In the genomic region with DNA sequence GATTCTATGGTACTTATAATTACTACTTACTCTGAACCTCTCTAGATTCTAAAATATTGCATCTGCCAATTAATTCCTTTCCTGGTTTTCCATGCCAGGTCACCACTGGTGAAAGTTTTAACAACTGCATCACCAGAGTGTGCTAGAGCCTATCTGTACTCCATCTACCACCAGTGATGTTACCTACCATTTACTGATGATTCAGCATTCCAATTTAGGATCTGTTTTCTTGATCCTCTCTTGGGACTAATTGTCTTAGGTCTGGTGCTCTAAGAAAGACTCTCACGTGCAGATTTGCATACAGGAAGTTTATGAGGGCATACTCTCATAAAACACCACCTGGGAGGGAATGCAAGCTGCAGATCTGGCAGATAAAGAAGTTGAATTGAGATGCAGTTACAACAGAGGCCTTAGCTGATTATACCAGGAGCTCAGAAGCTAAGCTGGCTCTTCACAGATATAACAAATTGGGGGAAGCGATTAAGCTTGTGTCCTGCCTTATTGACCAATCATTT, we compare ENCODE assay signal across 2 cellular contexts.
TF ChIP-seq lines count a peak whose summit lies in the region.

No MANE protein-coding gene starts in this region.

TF ChIP-seq in A549, 52 proteins besides CTCF, POLR2A, EP300 and RAD21:
- TF ChIP-seq MAFK (IDR thresholded peaks at IDR 0.05; ENCODE audit: partially characterized antibody): peak; percentile 86
- TF ChIP-seq ZSCAN20 (CRISPR knock-in tag; IDR thresholded peaks at IDR 0.05): no peak
- TF ChIP-seq CBX2 (IDR thresholded peaks at IDR 0.05; ENCODE audit: borderline replicate concordance, low read depth): no peak

TF ChIP-seq in GM12878, 131 proteins besides CTCF, POLR2A, EP300 and RAD21:
- TF ChIP-seq BHLHE40 (IDR thresholded peaks at IDR 0.05; ENCODE audit: borderline replicate concordance in 1 of 2, low read depth in 2 of 2, low read length in 1 of 2) (peak; percentile 61 to 69; a peak in 3 of 4 replicates), DPF2 (IDR thresholded peaks at IDR 0.05) (no peak), EED (IDR thresholded peaks at IDR 0.05; ENCODE audit: low read depth) (no peak), RFX5 (IDR thresholded peaks at IDR 0.05; ENCODE audit: low read depth, low read length) (no peak), EZH2 (IDR thresholded peaks at IDR 0.05; ENCODE audit: borderline replicate concordance, control insufficient read depth, low read depth, low read length) (no peak)
TF ChIP-seq in GM12878: peak in this region for 1.
